In genomic region chr9:14770592-14770991, GRCh38 we compare ENCODE assay signal across 36 cellular contexts. TPM values are rescaled to one million over a fixed set of nuclear protein-coding genes. Genes with fewer than 3 reads are reported as not detected.
"Had no signal": no experiment of that assay in that cellular context is flagged by ENCODE, and none has a peak within 500 bp of the region (broad histone marks: within the 10 kb centered on the region; RNA-seq: fewer than 3 reads in every experiment).

No MANE protein-coding gene starts in this region.

- DNase-seq: activated CD4-positive, alpha-beta memory T cell treated with anti-CD3 and anti-CD28 coated beads, Interleukin-2, amount 10 ng/mL, durations not matched to agents 7 days and 5 days; activated CD4-positive, alpha-beta T cell treated with anti-CD3 and anti-CD28 coated beads for 1 hour; activated CD4-positive, alpha-beta T cell treated with anti-CD3 and anti-CD28 coated beads for 4 hours; activated CD4-positive, alpha-beta T cell treated with anti-CD3 and anti-CD28 coated beads, Interleukin-2, amount 10 ng/mL, durations not matched to agents 7 days and 5 days; activated CD4-positive, alpha-beta T cell treated with anti-CD3 and anti-CD28 coated beads, Interleukin-2, amount 50 U/mL, for 4 hours; activated CD8-positive, alpha-beta memory T cell treated with anti-CD3 and anti-CD28 coated beads, Interleukin-2, amount 50 U/mL, for 48 hours; activated gamma-delta T cell; activated naive CD4-positive, alpha-beta T cell treated with anti-CD3 and anti-CD28 coated beads, Interleukin-2, amount 50 U/mL, for 16 hours; activated naive CD4-positive, alpha-beta T cell treated with Interleukin-2 at 50 U/mL for 16 hours; activated T-cell treated with anti-CD3 and anti-CD28 coated beads for 4 hours; activated T-cell treated with anti-CD3 and anti-CD28 coated beads, Interleukin-2, amount 50 U/mL, for 24 hours; activated T-cell treated with anti-CD3 and anti-CD28 coated beads, Interleukin-2, amount 50 U/mL, for 72 hours; amniotic stem cell; anterior cingulate cortex; brain microvascular endothelial cell; caudate nucleus; cerebellar nuclear complex; colonic mucosa; effector CD8-positive, alpha-beta T cell; esophagus squamous epithelium; foreskin melanocyte; heart right ventricle; T-helper 17 cell had no signal

- H3K27me3 ChIP-seq: brain microvascular endothelial cell, colonic mucosa, esophagus squamous epithelium, gastroesophageal sphincter, hepatocyte had no signal

- H3K4me3 ChIP-seq: colonic mucosa, esophagus squamous epithelium, gastroesophageal sphincter, heart right ventricle, hepatocyte had no signal

- H3K36me3 ChIP-seq: brain microvascular endothelial cell, colonic mucosa, esophagus squamous epithelium, gastroesophageal sphincter, heart right ventricle had no signal

- H3K4me1 ChIP-seq: colonic mucosa had no signal

- H3K4me2 ChIP-seq: hepatocyte had no signal

- ATAC-seq: activated T-cell treated with anti-CD3 and anti-CD28 coated beads, Interleukin-2, amount 50 U/mL, for 72 hours; gastroesophageal sphincter; heart right ventricle; T-helper 17 cell; WTC11 had no signal

- H2AFZ ChIP-seq: hepatocyte had no signal

- H3K9me3 ChIP-seq: colonic mucosa, esophagus squamous epithelium, gastroesophageal sphincter, heart right ventricle had no signal

- H3K27ac ChIP-seq: brain microvascular endothelial cell, colonic mucosa, epithelial cell of prostate, esophagus squamous epithelium, gastroesophageal sphincter, heart right ventricle, hepatocyte had no signal

- FAIRE-seq: astrocyte, endometrium, endothelial cell of umbilical vein had no signal

- H3K79me2 ChIP-seq: hepatocyte had no signal

RNA-seq across cellular contexts. Expression of gene CER1, which starts 48.1 kb away (rescaled TPM):
- total RNA-seq: activated CD4-positive, alpha-beta memory T cell treated with anti-CD3 and anti-CD28 coated beads, Interleukin-2, amount 10 ng/mL, durations not matched to agents 7 days and 5 days; activated CD4-positive, alpha-beta T cell treated with anti-CD3 and anti-CD28 coated beads, Interleukin-2, amount 10 ng/mL, durations not matched to agents 7 days and 5 days; activated T-cell treated with anti-CD3 and anti-CD28 coated beads, Interleukin-2, amount 50 U/mL, for 72 hours; colonic mucosa; dermis microvascular lymphatic vessel endothelial cell; endothelial cell of umbilical vein; esophagus squamous epithelium; fibroblast of lung; fibroblast of villous mesenchyme; gastroesophageal sphincter; glomerular endothelial cell; T-helper 17 cell had no signal
- polyA plus RNA-seq: adipose tissue, esophagus, fibroblast of lung, heart right ventricle, hepatocyte had no signal
